In the genomic region with DNA sequence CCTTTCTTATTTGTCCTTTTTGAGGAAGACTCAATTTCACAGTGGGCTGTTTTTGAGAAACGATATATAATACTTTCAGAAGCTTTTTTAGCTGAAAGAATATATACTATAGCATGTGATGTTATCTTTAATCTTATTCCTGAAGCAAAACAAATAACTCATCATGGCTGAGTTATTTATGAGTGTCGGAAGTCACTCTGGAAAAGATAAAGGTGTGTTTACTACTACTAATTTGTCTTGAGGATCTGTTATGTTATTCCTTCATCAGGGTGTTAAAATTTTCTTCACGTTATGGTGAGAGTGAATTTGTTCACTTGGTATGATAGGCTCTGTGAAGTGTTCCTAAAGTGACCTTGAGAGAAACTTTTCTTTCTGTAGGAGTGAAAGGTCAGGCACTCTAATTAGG, we compare ENCODE assay signal across 22 cellular contexts. TPM values are rescaled to one million over a fixed set of nuclear protein-coding genes. Genes with fewer than 3 reads are reported as not detected.
DNase-seq lines count a peak whose midpoint lies in the region; ATAC-seq and TF ChIP-seq lines count a peak whose summit lies in the region.
"Had no signal": no experiment of that assay in that cellular context is flagged by ENCODE, and none has a peak within 500 bp of the region (broad histone marks: within the 10 kb centered on the region; RNA-seq: fewer than 3 reads in every experiment).

No MANE protein-coding gene starts in this region.

- no peak overlapping the region for H3K4me2 ChIP-seq in mesendoderm (ENCODE audit: low read length)

- WGBS in mesendoderm (ENCODE audit: extremely low coverage, insufficient coverage, low lambda C conversion rate), result no CpG with 5 or more reads among the region's 3 CpGs

- H3K9me3 Mint-ChIP-seq in WTC11, result no peaks in the 10 kb centered on the region
- H3K9me3 Mint-ChIP-seq in nephron progenitor cell, result no peaks in the 10 kb centered on the region
- no peaks in the 10 kb centered on the region for H3K9me3 Mint-ChIP-seq in CD14-positive monocyte
- H3K9me3 Mint-ChIP-seq: activated naive CD4-positive, alpha-beta T cell treated with anti-CD3 and anti-CD28 coated beads, Interleukin-2, amount 10 ng/mL, durations not matched to agents 7 days and 5 days; activated T-cell treated with anti-CD3 and anti-CD28 coated beads, Interleukin-2, amount 50 U/mL, for 24 hours; CD4-positive, alpha-beta memory T cell; naive thymus-derived CD8-positive, alpha-beta T cell had no signal

- intact Hi-C loops in A673 (cut with micrococcal nuclease; ENCODE audit: unreplicated experiment), result loop anchor here (2.0 kb wide), 1 partner anchor 62 kb away; no protein-coding TSS in a partner anchor
- intact Hi-C loops in CD14-positive monocyte (cut with micrococcal nuclease), result no loop called here

- peaks cover 56% of the 10 kb centered on the region for H3K4me1 ChIP-seq in A673 (ENCODE audit: insufficient read depth, low read length, poor library complexity, severe bottlenecking)
- no peaks in the 10 kb centered on the region for H3K4me1 ChIP-seq in mesendoderm (ENCODE audit: control insufficient read depth, low read depth, low read length)

- no peaks in the 10 kb centered on the region for H3K27me3 Mint-ChIP-seq in WTC11 (ENCODE audit: low read depth)
- H3K27me3 Mint-ChIP-seq in nephron progenitor cell (ENCODE audit: low read depth, poor library complexity), result no peaks in the 10 kb centered on the region
- H3K27me3 Mint-ChIP-seq in CD14-positive monocyte (ENCODE audit: low read depth in 3 of 3), result no peaks in the 10 kb centered on the region
- H3K27me3 Mint-ChIP-seq: activated naive CD4-positive, alpha-beta T cell treated with anti-CD3 and anti-CD28 coated beads, Interleukin-2, amount 10 ng/mL, durations not matched to agents 7 days and 5 days; activated T-cell treated with anti-CD3 and anti-CD28 coated beads, Interleukin-2, amount 50 U/mL, for 24 hours; CD4-positive, alpha-beta memory T cell; naive thymus-derived CD8-positive, alpha-beta T cell had no signal

- CTCF ChIA-PET in A673 (lab: Charles Lee), result no interaction called here
- CTCF ChIA-PET in HEK293T (lab: Yijun Ruan, JAX), result no interaction called here
- CTCF ChIA-PET in WTC11 (lab: Charles Lee), result no interaction called here

- H4K5ac ChIP-seq in mesendoderm (ENCODE audit: low read length), result no peak overlapping the region

- H3K27ac ChIP-seq in A673 (ENCODE audit: low read depth, low read length, poor library complexity, severe bottlenecking) (no peak overlapping the region), mesendoderm (ENCODE audit: low read depth, low read length) (no peak overlapping the region)
- H3K27ac ChIP-seq: body of pancreas, SK-N-MC, uterus had no signal

- H3K27me3 ChIP-seq in A673 (replicated peaks; ENCODE audit: insufficient read depth, low read depth, low read length, poor library complexity) (no peaks in the 10 kb centered on the region), mesendoderm (ENCODE audit: insufficient read depth, low read length, poor library complexity) (no peaks in the 10 kb centered on the region)
- H3K27me3 ChIP-seq: body of pancreas, MG63, uterus had no signal

- H3K23ac ChIP-seq in mesendoderm (ENCODE audit: low read length), result no peak overlapping the region

- H3K79me1 ChIP-seq in mesendoderm (ENCODE audit: low read length), result no peaks in the 10 kb centered on the region

- H3K36me3 Mint-ChIP-seq in WTC11 (peaks cover 30% of the 10 kb centered on the region), nephron progenitor cell (ENCODE audit: low read depth) (peaks cover 46% of the 10 kb centered on the region), CD14-positive monocyte (peaks cover 33 to 49% of the 10 kb centered on the region in 2 donors)

- TF ChIP-seq CTCF in A673 (conservative IDR thresholded peaks at IDR 0.05; ENCODE audit: low read depth, low read length), result no peak
- no peak for TF ChIP-seq CTCF in WTC11 (IDR thresholded peaks at IDR 0.05)
- TF ChIP-seq CTCF in nephron progenitor cell (IDR thresholded peaks at IDR 0.05), result no peak
- TF ChIP-seq CTCF in CD14-positive monocyte (IDR thresholded peaks at IDR 0.05), result no peak

- H3K27ac Mint-ChIP-seq in WTC11 (peak overlapping the region; percentile 70), nephron progenitor cell (no peak overlapping the region), CD14-positive monocyte (peak overlapping the region in 1 of 7 donors; percentile 18)
- H3K27ac Mint-ChIP-seq: activated CD8-positive, alpha-beta T cell treated with anti-CD3 and anti-CD28 coated beads, Interleukin-2, amount 10 ng/mL, durations not matched to agents 7 days and 5 days; activated naive CD4-positive, alpha-beta T cell treated with anti-CD3 and anti-CD28 coated beads, Interleukin-2, amount 10 ng/mL, durations not matched to agents 7 days and 5 days; activated T-cell treated with anti-CD3 and anti-CD28 coated beads, Interleukin-2, amount 50 U/mL, for 24 hours had no signal

- no peaks in the 10 kb centered on the region for H3K9me3 ChIP-seq in A673 (ENCODE audit: low read depth, low read length, poor library complexity, severe bottlenecking)
- H3K9me3 ChIP-seq: body of pancreas, MG63, uterus had no signal

- H2BK120ac ChIP-seq in mesendoderm (ENCODE audit: low read depth, low read length), result no peak overlapping the region

- POLR2A ChIA-PET in A673 (lab: Charles Lee; ENCODE audit: low non-redundant PET) (no interaction called here), HEK293T (lab: Yijun Ruan, JAX) (no interaction called here), WTC11 (lab: Charles Lee) (no interaction called here)

- H3K4me1 Mint-ChIP-seq in WTC11, result peaks cover 53% of the 10 kb centered on the region
- peaks cover 58% of the 10 kb centered on the region for H3K4me1 Mint-ChIP-seq in nephron progenitor cell
- peaks cover 27% of the 10 kb centered on the region for H3K4me1 Mint-ChIP-seq in CD14-positive monocyte

- ATAC-seq in WTC11, result no peak
- ATAC-seq: activated CD8-positive, alpha-beta T cell treated with anti-CD3 and anti-CD28 coated beads, Interleukin-2, amount 10 ng/mL, durations not matched to agents 7 days and 5 days; body of pancreas; naive thymus-derived CD8-positive, alpha-beta T cell had no signal

- no peak overlapping the region for H4K8ac ChIP-seq in mesendoderm (ENCODE audit: low read depth, low read length)

- no peak overlapping the region for H3K18ac ChIP-seq in mesendoderm (ENCODE audit: low read length)

- no peak overlapping the region for H3K9ac ChIP-seq in mesendoderm (ENCODE audit: low read length)

- DNase-seq in A673 (ENCODE audit: low spot score), result no peak
- no peak for DNase-seq in HEK293T (ENCODE audit: extremely low spot score)
- no peak for DNase-seq in WTC11 (ENCODE audit: low spot score)
- DNase-seq in nephron progenitor cell, result no peak
- DNase-seq in CD14-positive monocyte (ENCODE audit: low spot score), result no peak
- DNase-seq in anterior cingulate cortex (lab: John Stamatoyannopoulos, UW), result no peak
- no peak for DNase-seq in mesendoderm
- no peak for DNase-seq in COLO829 (ENCODE audit: low spot score)
- DNase-seq: activated CD8-positive, alpha-beta T cell treated with anti-CD3 and anti-CD28 coated beads, Interleukin-2, amount 10 ng/mL, durations not matched to agents 7 days and 5 days; activated naive CD4-positive, alpha-beta T cell treated with anti-CD3 and anti-CD28 coated beads, Interleukin-2, amount 10 ng/mL, durations not matched to agents 7 days and 5 days; activated T-cell treated with anti-CD3 and anti-CD28 coated beads, Interleukin-2, amount 50 U/mL, for 24 hours; body of pancreas; CD4-positive, alpha-beta memory T cell; DMS79; foreskin melanocyte; mesenchymal stem cell; MG63; naive thymus-derived CD8-positive, alpha-beta T cell; NCI-H2171 treated with DMSO at 0.1 percent for 48 hours; stimulated activated CD4-positive, alpha-beta T cell treated with anti-CD3 and anti-CD28 coated beads, Interleukin-4, amount 100 ng/mL, for 24 hours; uterus had no signal

- H3K4me3 Mint-ChIP-seq in WTC11 (no peak overlapping the region), nephron progenitor cell (peak overlapping the region; percentile 53), CD14-positive monocyte (no peak overlapping the region)
- H3K4me3 Mint-ChIP-seq: activated CD8-positive, alpha-beta T cell treated with anti-CD3 and anti-CD28 coated beads, Interleukin-2, amount 10 ng/mL, durations not matched to agents 7 days and 5 days; activated naive CD4-positive, alpha-beta T cell treated with anti-CD3 and anti-CD28 coated beads, Interleukin-2, amount 10 ng/mL, durations not matched to agents 7 days and 5 days; activated T-cell treated with anti-CD3 and anti-CD28 coated beads, Interleukin-2, amount 50 U/mL, for 24 hours had no signal

- H3K56ac ChIP-seq in mesendoderm (ENCODE audit: low read length), result no peak overlapping the region

- BruUV-seq in A673 (replicated peaks; lab: Mats Ljungman, UMichigan), result no TSS peak

- H3K4me3 ChIP-seq in A673 (ENCODE audit: low read depth, low read length, poor library complexity, severe bottlenecking) (peak overlapping the region; percentile 77), mesendoderm (ENCODE audit: low read length) (no peak overlapping the region)
- H3K4me3 ChIP-seq: body of pancreas, MG63, SK-N-MC, uterus had no signal

- no peak overlapping the region for H2BK15ac ChIP-seq in mesendoderm (replicated peaks; ENCODE audit: low read depth)

- no peak overlapping the region for H2AK5ac ChIP-seq in mesendoderm (ENCODE audit: low read length)

- no peak overlapping the region for H2BK5ac ChIP-seq in mesendoderm (ENCODE audit: low read length)

- H3K36me3 ChIP-seq in A673 (ENCODE audit: insufficient read depth, low read length, poor library complexity, severe bottlenecking) (peaks cover 42% of the 10 kb centered on the region), mesendoderm (ENCODE audit: control insufficient read depth, insufficient read depth, low read length) (no peaks in the 10 kb centered on the region)
- H3K36me3 ChIP-seq: uterus had no signal

- H3K4ac ChIP-seq in mesendoderm (ENCODE audit: low read depth, low read length), result no peak overlapping the region

- H3K79me2 ChIP-seq in mesendoderm (ENCODE audit: control insufficient read depth, insufficient read depth, low read length), result peaks cover 28% of the 10 kb centered on the region

TF ChIP-seq in HEK293T, 16 proteins besides CTCF, POLR2A, EP300 and RAD21 (continues in another document):
- no peak for TF ChIP-seq FOXA1 (IDR thresholded peaks at IDR 0.05)

TF ChIP-seq in WTC11, 78 proteins besides CTCF, POLR2A, EP300 and RAD21 (continues in another document):
- TF ChIP-seq, protein P1, sequence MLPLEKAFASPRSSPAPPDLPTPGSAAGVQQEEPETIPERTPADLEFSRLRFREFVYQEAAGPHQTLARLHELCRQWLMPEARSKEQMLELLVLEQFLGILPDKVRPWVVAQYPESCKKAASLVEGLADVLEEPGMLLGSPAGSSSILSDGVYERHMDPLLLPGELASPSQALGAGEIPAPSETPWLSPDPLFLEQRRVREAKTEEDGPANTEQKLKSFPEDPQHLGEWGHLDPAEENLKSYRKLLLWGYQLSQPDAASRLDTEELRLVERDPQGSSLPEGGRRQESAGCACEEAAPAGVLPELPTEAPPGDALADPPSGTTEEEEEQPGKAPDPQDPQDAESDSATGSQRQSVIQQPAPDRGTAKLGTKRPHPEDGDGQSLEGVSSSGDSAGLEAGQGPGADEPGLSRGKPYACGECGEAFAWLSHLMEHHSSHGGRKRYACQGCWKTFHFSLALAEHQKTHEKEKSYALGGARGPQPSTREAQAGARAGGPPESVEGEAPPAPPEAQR (CRISPR knock-in tag; IDR thresholded peaks at IDR 0.05), result no peak

RNA-seq across cellular contexts. Expression of a gene that starts 4.7 kb away (rescaled TPM):
- total RNA-seq in A673 (2021) (331 and 351 TPM in 2 replicates), WTC11 (2021) (73.2 to 92.9 TPM (median 81.3 TPM) in 3 replicates)
- polyA plus RNA-seq in CD14-positive monocyte, result 10 to 100 TPM; 27.6 to 52.5 TPM
- 42.7 TPM for polyA plus RNA-seq in mesendoderm (2013, experiment 1 of 2)
- 38.4 TPM for polyA plus RNA-seq in mesendoderm (2013, experiment 2 of 2)
